ENCODE assay signal across 12 cellular contexts in genomic region chr1:28812669-28813468, GRCh38. TPM values are rescaled to one million over a fixed set of nuclear protein-coding genes. Genes with fewer than 3 reads are reported as not detected.
A peak's percentile ranks its signal among the peaks of the same experiment; 100 is the strongest.
DNase-seq lines count a peak whose midpoint lies in the region; ATAC-seq, FAIRE-seq and TF ChIP-seq lines count a peak whose summit lies in the region.
"Had no signal": no experiment of that assay in that cellular context is flagged by ENCODE, and none has a peak within 500 bp of the region (broad histone marks: within the 10 kb centered on the region; RNA-seq: fewer than 3 reads in every experiment).

No MANE protein-coding gene starts in this region.

- DNase-seq in DMS53 treated with DMSO at 0.1 percent for 48 hours (lab: John Stamatoyannopoulos, UW; ENCODE audit: unreplicated experiment) (peak; percentile 90), NCI-H1417 treated with DMSO at 0.1 percent for 48 hours (lab: John Stamatoyannopoulos, UW) (peak; percentile 58), SK-N-MC (ENCODE audit: low read depth, low spot score) (no peak), sigmoid colon (no peak), H54 (ENCODE audit: insufficient read length, low spot score) (no peak)
- DNase-seq: activated T-cell treated with anti-CD3 and anti-CD28 coated beads, Interleukin-2, amount 50 U/mL, for 4 hours; CD8-positive, alpha-beta memory T cell had no signal

- no peak for TF ChIP-seq POLR2A in sigmoid colon (IDR thresholded peaks at IDR 0.05)
- TF ChIP-seq POLR2A in H54 (IDR thresholded peaks at IDR 0.05; ENCODE audit: low read depth, low read length): no peak

- no peaks in the 10 kb centered on the region for H3K9me3 Mint-ChIP-seq in nephron
- H3K9me3 Mint-ChIP-seq: activated T-cell treated with anti-CD3 and anti-CD28 coated beads, Interleukin-2, amount 50 U/mL, for 4 hours; CD8-positive, alpha-beta memory T cell had no signal

- TF ChIP-seq CTCF in nephron (IDR thresholded peaks at IDR 0.05; ENCODE audit: unreplicated experiment in 3 of 3) (no peak), sigmoid colon (IDR thresholded peaks at IDR 0.05) (no peak)

- no peaks in the 10 kb centered on the region for H3K36me3 Mint-ChIP-seq in nephron (ENCODE audit: low read depth)
- H3K36me3 Mint-ChIP-seq: CD8-positive, alpha-beta memory T cell had no signal

- no peak overlapping the region for H3K27ac Mint-ChIP-seq in nephron

- peaks cover 9 to 80% (median 34%) of the 10 kb centered on the region in 3 donors for H3K27me3 ChIP-seq in sigmoid colon

- peaks cover 12% of the 10 kb centered on the region for H3K4me1 Mint-ChIP-seq in nephron

- H3K36me3 ChIP-seq in SK-N-MC (ENCODE audit: insufficient read depth, low read length) (no peaks in the 10 kb centered on the region), sigmoid colon (no peaks in the 10 kb centered on the region)
- H3K36me3 ChIP-seq: HAP-1 had no signal

- H3K4me3 Mint-ChIP-seq in nephron: peak overlapping the region; percentile 49 to 62 (median 62)
- H3K4me3 Mint-ChIP-seq: activated T-cell treated with anti-CD3 and anti-CD28 coated beads, Interleukin-2, amount 50 U/mL, for 4 hours had no signal

- peaks cover 0 to 6% (median 1%) of the 10 kb centered on the region in 4 donors for H3K4me1 ChIP-seq in sigmoid colon
- H3K4me1 ChIP-seq: HAP-1 had no signal

- peaks cover 80% of the 10 kb centered on the region for H3K27me3 Mint-ChIP-seq in nephron (ENCODE audit: low read depth)

- intact Hi-C loops in sigmoid colon (cut with DNase I): no loop called here

- H3K4me3 ChIP-seq in SK-N-MC (peak overlapping the region; percentile 40; the same call in 1 of the 2 replicates), sigmoid colon (no peak overlapping the region)
- H3K4me3 ChIP-seq: HAP-1 had no signal

- H3K9ac ChIP-seq in SK-N-MC (ENCODE audit: insufficient read length): no peak overlapping the region

- H3K9me3 ChIP-seq in SK-N-MC (ENCODE audit: low read depth, low read length): no peaks in the 10 kb centered on the region
- H3K9me3 ChIP-seq in sigmoid colon: no peaks in the 10 kb centered on the region
- H3K9me3 ChIP-seq: HAP-1 had no signal

- ATAC-seq in HG02852 (IDR thresholded peaks at IDR 0.05; ENCODE audit: unreplicated experiment) (no peak), HG02870 (IDR thresholded peaks at IDR 0.05; ENCODE audit: unreplicated experiment) (no peak)
- ATAC-seq: esophagus mucosa had no signal

- H3K27ac ChIP-seq in SK-N-MC (no peak overlapping the region), sigmoid colon (no peak overlapping the region)

- no peak for FAIRE-seq in H54 (lab: Jason Lieb, UNC)

- 21 to 42% methylated on average over 34 of the region's 34 CpGs for WGBS in sigmoid colon, 2 donors

- no peak for TF ChIP-seq EP300 in sigmoid colon (IDR thresholded peaks at IDR 0.05)

RNA-seq across cellular contexts. Expression of gene OPRD1, which starts 0.9 kb away (rescaled TPM):
- total RNA-seq in sigmoid colon: 1 to 10 TPM in 1 of 4 donors, under 1 TPM in 3; under 0.01 to 1.8 (median 0.69) TPM
- under 1 TPM in 2 of 3 donors, not detected in 1; under 0.01 to 0.31 TPM for polyA plus RNA-seq in sigmoid colon
- total RNA-seq: activated T-cell treated with anti-CD3 and anti-CD28 coated beads, Interleukin-2, amount 50 U/mL, for 4 hours; CD8-positive, alpha-beta memory T cell; esophagus mucosa had no signal

Comparison
In these comparisons a context has a peak if more than half of its experiments do, and no peak if none do; other contexts are left out.
1. DNase-seq: peak in DMS53 treated with DMSO at 0.1 percent for 48 hours (single experiment) and NCI-H1417 treated with DMSO at 0.1 percent for 48 hours (single experiment); none in SK-N-MC (single experiment), sigmoid colon (single experiment) and H54 (single experiment).